Comparison of ENCODE assay signal across 23 cellular contexts in the genomic region with DNA sequence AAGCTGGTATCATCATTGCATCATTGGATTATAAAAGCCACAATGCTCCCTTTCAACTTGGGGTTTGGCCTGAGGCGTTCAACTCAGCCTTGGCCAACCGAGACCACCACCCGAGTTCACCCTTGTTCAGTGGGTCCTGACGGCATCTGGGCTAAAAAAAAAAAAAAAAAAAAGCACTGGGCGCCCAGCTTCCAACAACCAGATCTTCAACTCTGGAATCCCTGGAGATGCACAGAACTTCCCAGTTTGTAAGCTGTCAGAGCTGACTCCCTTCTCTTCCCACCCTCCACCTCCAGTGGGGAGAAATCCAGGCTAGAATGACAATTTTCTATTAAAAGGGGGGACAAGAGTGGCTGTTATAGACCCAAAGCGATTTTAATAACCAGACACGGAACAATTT. TPM values are rescaled to one million over a fixed set of nuclear protein-coding genes. Genes with fewer than 3 reads are reported as not detected.
DNase-seq lines count a peak whose midpoint lies in the region; ATAC-seq, FAIRE-seq and TF ChIP-seq lines count a peak whose summit lies in the region.
"Had no signal": no experiment of that assay in that cellular context is flagged by ENCODE, and none has a peak within 500 bp of the region (broad histone marks: within the 10 kb centered on the region; RNA-seq: fewer than 3 reads in every experiment).

No MANE protein-coding gene starts in this region.

- no peak overlapping the region for H3K4ac ChIP-seq in H1 (replicated peaks; ENCODE audit: insufficient read length, low read depth, low read length)

- H3K4me1 ChIP-seq in HUES48 (ENCODE audit: control insufficient read depth, insufficient read depth, low read length) (peaks cover 80% of the 10 kb centered on the region), H1 (replicated peaks in 1 of 4; ENCODE audit: control insufficient read depth in 3 of 4, insufficient read depth in 4 of 4, low read length in 3 of 4) (peaks cover 21 to 56% (median 46%) of the 10 kb centered on the region in 4 experiments), mucosa of descending colon (ENCODE audit: low read depth) (no peaks in the 10 kb centered on the region), left lung (no peaks in the 10 kb centered on the region)

- H2AK5ac ChIP-seq in H1 (ENCODE audit: low read depth, low read length) = no peak overlapping the region

- 0 out of 2 replicates have a peak overlapping the region, but pooled peaks have one; percentile 20 for H2BK12ac ChIP-seq in H1 (ENCODE audit: low read depth, low read length)

- no peak for ATAC-seq in mucosa of descending colon
- no peak for ATAC-seq in left lung

- peaks cover 0 to 9% of the 10 kb centered on the region in 2 experiments; a peak in 2 of 4 replicates for H3K79me2 ChIP-seq in H1 (ENCODE audit: control insufficient read depth in 1 of 2, insufficient read depth in 2 of 2, low read length in 2 of 2)

- H3K14ac ChIP-seq in H1 (ENCODE audit: insufficient read length) = no peak overlapping the region

- FAIRE-seq in H1 (lab: Jason Lieb, UNC) = no peak
- FAIRE-seq in urothelium cell line (lab: Jason Lieb, UNC) = no peak
- FAIRE-seq: D721Med, GM12892, GM18507, H54 had no signal

- POLR2A ChIA-PET in H1 (lab: Charles Lee; ENCODE audit: partially characterized antibody) = interaction anchor here (0.9 to 9.2 kb wide), 4 partner anchors 18 to 140 kb away, joined by 3 to 114 read pairs (median 6); partner anchors contain the start of genes GPRC5B, IQCK and KNOP1

- no peak for TF ChIP-seq RAD21 in H1 (IDR thresholded peaks at IDR 0.05 in 1 of 2, conservative IDR thresholded peaks at IDR 0.05 in 1 of 2; ENCODE audit: low read depth in 2 of 2, low read length in 2 of 2)

- H3K23me2 ChIP-seq in H1 (ENCODE audit: low read depth, low read length) = peaks cover 7% of the 10 kb centered on the region

- 0 out of 2 replicates have a peak overlapping the region, but pooled peaks have one; percentile 66 for H2BK5ac ChIP-seq in H1 (ENCODE audit: low read depth, low read length)

- no peak overlapping the region for H2BK20ac ChIP-seq in H1 (ENCODE audit: low read length)

- no peak overlapping the region for H3K56ac ChIP-seq in H1 (replicated peaks; ENCODE audit: insufficient read length, low read depth, low read length)

- H3K9ac ChIP-seq in HUES48 (ENCODE audit: low read depth, low read length) (no peak overlapping the region), SK-N-MC (ENCODE audit: insufficient read length) (peak overlapping the region; percentile 15), H1 (replicated peaks in 1 of 4; ENCODE audit: extremely low read depth in 1 of 4, low read depth in 3 of 4, low read length in 3 of 4) (no peak overlapping the region)

- no peaks in the 10 kb centered on the region for H4K20me1 ChIP-seq in H1 (replicated peaks in 1 of 2; ENCODE audit: control insufficient read depth in 1 of 2, insufficient read depth in 2 of 2, low read length in 2 of 2)

- H4K91ac ChIP-seq in H1 (replicated peaks; ENCODE audit: insufficient read length, low read length) = no peak overlapping the region

- H4K8ac ChIP-seq in H1 (ENCODE audit: extremely low read depth, insufficient read depth, low read length) = no peak overlapping the region

- no peaks in the 10 kb centered on the region for H3K27me3 ChIP-seq in HUES48 (ENCODE audit: control insufficient read depth, insufficient read depth, low read length)
- no peaks in the 10 kb centered on the region for H3K27me3 ChIP-seq in H1 (replicated peaks in 1 of 4; ENCODE audit: control insufficient read depth in 3 of 4, extremely low read depth in 1 of 4, insufficient read depth in 3 of 4, low read length in 3 of 4)
- H3K27me3 ChIP-seq in left lung = no peaks in the 10 kb centered on the region
- H3K27me3 ChIP-seq: MG63 had no signal

- no peak overlapping the region for H3K23ac ChIP-seq in H1 (ENCODE audit: insufficient read length)

- 0 out of 4 replicates have a peak overlapping the region, but pooled peaks of 1 of the 2 experiments have one; percentile 20 for H3K4me2 ChIP-seq in H1 (ENCODE audit: insufficient read depth in 1 of 2, low read depth in 2 of 2, low read length in 2 of 2)

- no peak overlapping the region for H2AFZ ChIP-seq in H1 (ENCODE audit: low read length)

- no peak overlapping the region for H4K5ac ChIP-seq in H1 (ENCODE audit: insufficient read length, low read depth, low read length)

- intact Hi-C loops in mucosa of descending colon (cut with DNase I, micrococcal nuclease) = no loop called here
- intact Hi-C loops in left lung (cut with DNase I) = no loop called here

- TF ChIP-seq POLR2A in H1 (IDR thresholded peaks at IDR 0.05; ENCODE audit: control extremely low read depth in 1 of 2, low read depth in 2 of 2, low read length in 2 of 2) = no peak

- no peaks in the 10 kb centered on the region for H3K9me3 ChIP-seq in HUES48 (ENCODE audit: control insufficient read depth, insufficient read depth, low read length)
- H3K9me3 ChIP-seq in SK-N-MC (ENCODE audit: low read depth, low read length) = no peaks in the 10 kb centered on the region
- no peaks in the 10 kb centered on the region for H3K9me3 ChIP-seq in H1 (ENCODE audit: insufficient read depth in 2 of 2, low read depth in 1 of 2, low read length in 1 of 2)
- no peaks in the 10 kb centered on the region for H3K9me3 ChIP-seq in mucosa of descending colon
- H3K9me3 ChIP-seq in left lung = no peaks in the 10 kb centered on the region
- H3K9me3 ChIP-seq: MG63 had no signal

- TF ChIP-seq EP300 in H1 (IDR thresholded peaks at IDR 0.05; ENCODE audit: borderline replicate concordance in 1 of 2, low read depth in 2 of 2, low read length in 2 of 2) = no peak

- 0 out of 2 replicates have a peak overlapping the region, but pooled peaks have one; percentile 49 for H2BK15ac ChIP-seq in H1 (ENCODE audit: low read length)

- H3K79me1 ChIP-seq in H1 (ENCODE audit: low read depth, low read length) = no peaks in the 10 kb centered on the region; the same call in 1 of the 2 replicates

- no peak overlapping the region for H2BK120ac ChIP-seq in H1 (replicated peaks; ENCODE audit: low read depth, low read length)

- no peak for TF ChIP-seq CTCF in H1 (IDR thresholded peaks at IDR 0.05; ENCODE audit: control extremely low read depth in 1 of 3, insufficient read depth in 1 of 3, low read depth in 1 of 3, low read length in 3 of 3)
- TF ChIP-seq CTCF in mucosa of descending colon (IDR thresholded peaks at IDR 0.05) = no peak
- TF ChIP-seq CTCF in left lung (IDR thresholded peaks at IDR 0.05) = no peak

- H3K27ac ChIP-seq in HUES48 (ENCODE audit: low read depth, low read length) (peak overlapping the region; percentile 9), SK-N-MC (no peak overlapping the region), H1 (ENCODE audit: low read depth, low read length) (no peak overlapping the region), left lung (no peak overlapping the region)

- 80% methylated on average over 7 of the region's 7 CpGs; no CpG with 5 or more reads in 1 of the 2 experiments for WGBS in H1 (ENCODE audit: extremely low coverage in 1 of 2, insufficient coverage in 1 of 2, insufficient read length in 1 of 2, insufficient replicate concordance in 2 of 2, low coverage in 1 of 2, low lambda C conversion rate in 2 of 2, missing lambda C conversion rate in 1 of 2), 2 experiments

- H3K4me3 ChIP-seq in HUES48 (ENCODE audit: low read depth, low read length) = no peak overlapping the region
- no peak overlapping the region for H3K4me3 ChIP-seq in SK-N-MC
- no peak overlapping the region for H3K4me3 ChIP-seq in H1 (ENCODE audit: extremely low read depth in 1 of 4, insufficient read depth in 2 of 4, low read depth in 3 of 4, low read length in 4 of 4)
- no peak overlapping the region for H3K4me3 ChIP-seq in mucosa of descending colon
- no peak overlapping the region for H3K4me3 ChIP-seq in left lung
- H3K4me3 ChIP-seq: MG63 had no signal

- DNase-seq in SK-N-MC (ENCODE audit: low read depth, low spot score) (no peak), H1 (ENCODE audit: low read depth in 1 of 2, low spot score in 2 of 2) (no peak), pons (ENCODE audit: low spot score) (peak; percentile 49), urothelium cell line (ENCODE audit: low spot score) (no peak), mucosa of descending colon (no peak), left lung (no peak)
- DNase-seq: ACHN; C1 segment of cervical spinal cord; CD8-positive, alpha-beta memory T cell; Karpas-422; MG63; NCI-H1092; NCI-H2081; NCI-H510A; NCI-H82; OCI-M1; SHP77 had no signal

- H3K36me3 ChIP-seq in HUES48 (ENCODE audit: control insufficient read depth, insufficient read depth, low read length) (peaks cover 48% of the 10 kb centered on the region), SK-N-MC (ENCODE audit: insufficient read depth, low read length) (no peaks in the 10 kb centered on the region), H1 (ENCODE audit: control insufficient read depth in 2 of 4, insufficient read depth in 4 of 4, low read length in 3 of 4) (peaks cover 10 to 53% (median 17%) of the 10 kb centered on the region in 4 experiments; a peak in 7 of 8 replicates), mucosa of descending colon (ENCODE audit: low read depth) (no peaks in the 10 kb centered on the region), left lung (peaks cover 0 to 5% of the 10 kb centered on the region in 2 donors)

- no peak overlapping the region for H3K18ac ChIP-seq in H1 (ENCODE audit: extremely low read depth, low read length)

- CTCF ChIA-PET in H1 (lab: Charles Lee; ENCODE audit: partially characterized antibody) = no interaction called here

TF ChIP-seq in H1, 55 proteins besides CTCF, POLR2A, EP300 and RAD21 (continues in another document):
- TF ChIP-seq CEBPB (IDR thresholded peaks at IDR 0.05; ENCODE audit: low read depth, low read length) = no peak
- no peak for TF ChIP-seq RFX5 (IDR thresholded peaks at IDR 0.05; ENCODE audit: borderline replicate concordance, low read depth, low read length)
- TF ChIP-seq CREB1 (IDR thresholded peaks at IDR 0.05) = no peak
- no peak for TF ChIP-seq GABPA (IDR thresholded peaks at IDR 0.05; ENCODE audit: borderline replicate concordance, insufficient read depth, low read length)

RNA-seq across cellular contexts. Expression of gene GPRC5B, which starts 27.1 kb away (rescaled TPM):
- 106 and 109 TPM in 2 replicates for total RNA-seq in H1 (2021; fragmentation: NEBNext Ultra II Directional; extraction: Animal tissue kit (Norgen Biotek cat#: 25700))
- 160 and 196 TPM in 2 replicates for polyA plus RNA-seq in H1 (2011; rRNA removed)
- 130 TPM for polyA plus RNA-seq in H1 (2011; cell fraction: cytosol; rRNA removed)
- polyA plus RNA-seq in H1 (2011; cell fraction: nucleus; rRNA removed) = 137 TPM
- 86.5 to 102 TPM (median 91.9 TPM) in 4 replicates for polyA plus RNA-seq in H1 (2012, experiment 1 of 2)
- 82.1 TPM for polyA plus RNA-seq in H1 (2012, experiment 2 of 2)
- 171 TPM for polyA plus RNA-seq in H1 (2013, experiment 1 of 2)
- polyA plus RNA-seq in H1 (2013, experiment 2 of 2) = 188 TPM
- 99.0 and 101 TPM in 2 replicates for polyA minus RNA-seq in H1 (2011; rRNA and poly(A)+ RNA removed)
- polyA minus RNA-seq in H1 (2011; cell fraction: cytosol; rRNA and poly(A)+ RNA removed) = 96.7 TPM
- polyA minus RNA-seq in H1 (2011; cell fraction: nucleus; rRNA and poly(A)+ RNA removed) = 80.6 TPM
- total RNA-seq in mucosa of descending colon (10 to 100 TPM in 1 of 3 donors, 1 to 10 TPM in 2; 2.8 to 14.6 (median 6.2) TPM), left lung (10 to 100 TPM; 10.3 to 14.1 TPM)
- polyA plus RNA-seq: IgD-negative memory B cell had no signal
